In genomic region chr7:21898265-21898930, GRCh38 we compare ENCODE assay signal across 9 cellular contexts. TPM values are rescaled to one million over a fixed set of nuclear protein-coding genes. Genes with fewer than 3 reads are reported as not detected.
DNase-seq lines count a peak whose midpoint lies in the region; ATAC-seq, FAIRE-seq and TF ChIP-seq lines count a peak whose summit lies in the region.
"Had no signal": no experiment of that assay in that cellular context is flagged by ENCODE, and none has a peak within 500 bp of the region (broad histone marks: within the 10 kb centered on the region; RNA-seq: fewer than 3 reads in every experiment).

No MANE protein-coding gene starts in this region.

- H3K27ac ChIP-seq in Karpas-422 (ENCODE audit: low read length) (peak overlapping the region; percentile 38), left lung (peak overlapping the region in 1 of 2 donors; percentile 88), GM23338 (ENCODE audit: low read depth) (no peak overlapping the region), WERI-Rb-1 (no peak overlapping the region)

- TF ChIP-seq CTCF in left lung (IDR thresholded peaks at IDR 0.05) (no peak), GM23338 (conservative IDR thresholded peaks at IDR 0.05; ENCODE audit: low read depth in 2 of 2) (no peak), WERI-Rb-1 (IDR thresholded peaks at IDR 0.05; ENCODE audit: low read depth, low read length) (no peak)

- H4K20me1 ChIP-seq in Karpas-422 (ENCODE audit: insufficient read depth, low read depth, low read length) (no peaks in the 10 kb centered on the region), GM23338 (replicated peaks; ENCODE audit: insufficient read depth) (peaks cover 7% of the 10 kb centered on the region; the same call in 1 of the 2 replicates)

- H3K4me3 ChIP-seq in Karpas-422 (ENCODE audit: low read length) (no peak overlapping the region), left lung (peak overlapping the region in 1 of 2 donors; percentile 28), GM23338 (no peak overlapping the region), WERI-Rb-1 (ENCODE audit: low read depth, low read length) (no peak overlapping the region)

- H3K9me3 ChIP-seq in Karpas-422 (ENCODE audit: low read length) (no peaks in the 10 kb centered on the region), left lung (no peaks in the 10 kb centered on the region), WERI-Rb-1 (ENCODE audit: severe bottlenecking) (no peaks in the 10 kb centered on the region)

- H3K4me1 Mint-ChIP-seq in GM23338, result peaks cover 8% of the 10 kb centered on the region; the same call in 2 of the 3 replicates
- H3K4me1 Mint-ChIP-seq: brain had no signal

- H3K27me3 Mint-ChIP-seq in GM23338 (ENCODE audit: insufficient read depth, low read depth, poor library complexity), result peaks cover 3% of the 10 kb centered on the region
- H3K27me3 Mint-ChIP-seq: brain had no signal

- H3K36me3 ChIP-seq in Karpas-422 (ENCODE audit: insufficient read depth, low read length), result peaks cover 79% of the 10 kb centered on the region
- H3K36me3 ChIP-seq in left lung, result peaks cover 0 to 24% of the 10 kb centered on the region in 2 donors
- peaks cover 35% of the 10 kb centered on the region for H3K36me3 ChIP-seq in GM23338 (ENCODE audit: insufficient read depth)
- peaks cover 34% of the 10 kb centered on the region for H3K36me3 ChIP-seq in WERI-Rb-1

- no peak overlapping the region for H3K4me2 ChIP-seq in Karpas-422 (ENCODE audit: low read depth, low read length, poor library complexity, severe bottlenecking)
- no peak overlapping the region for H3K4me2 ChIP-seq in GM23338

- DNase-seq in Karpas-422 (peak; percentile 59), left lung (peak in 1 of 2 donors; percentile 46), NCI-H2171 treated with DMSO at 0.1 percent for 48 hours (lab: John Stamatoyannopoulos, UW) (no peak), H54 (ENCODE audit: insufficient read length, low spot score) (no peak), GM23338 (ENCODE audit: low spot score) (no peak), WERI-Rb-1 (no peak)

- no peak overlapping the region; the same call in 1 of the 2 replicates for H3K27ac Mint-ChIP-seq in GM23338

- H3K4me3 Mint-ChIP-seq in GM23338, result no peak overlapping the region
- H3K4me3 Mint-ChIP-seq: brain had no signal

- peaks cover 4% of the 10 kb centered on the region; the same call in 2 of the 3 replicates for H3K9me3 Mint-ChIP-seq in GM23338

- H3K4me1 ChIP-seq in Karpas-422 (ENCODE audit: low read length) (peaks cover 34% of the 10 kb centered on the region), left lung (peaks cover 0 to 9% of the 10 kb centered on the region in 2 donors), GM23338 (ENCODE audit: insufficient read depth) (no peaks in the 10 kb centered on the region)

- FAIRE-seq in H54 (lab: Jason Lieb, UNC), result no peak

- H2AFZ ChIP-seq in Karpas-422 (ENCODE audit: low read length) (no peak overlapping the region), GM23338 (no peak overlapping the region)

- H3F3A ChIP-seq in GM23338 (replicated peaks; ENCODE audit: low read depth), result no peaks in the 10 kb centered on the region; the same call in 1 of the 2 replicates

- TF ChIP-seq POLR2A in GM18505 (IDR thresholded peaks at IDR 0.05; ENCODE audit: borderline replicate concordance, extremely low read depth, insufficient read depth, insufficient read length), result no peak
- no peak for TF ChIP-seq POLR2A in H54 (IDR thresholded peaks at IDR 0.05; ENCODE audit: low read depth, low read length)

- peaks cover 82% of the 10 kb centered on the region for H3K36me3 Mint-ChIP-seq in GM23338 (ENCODE audit: low read depth)

- intact Hi-C loops in left lung (cut with DNase I), result no loop called here

- no peaks in the 10 kb centered on the region; the same call in 1 of the 2 replicates for H3K79me2 ChIP-seq in Karpas-422 (ENCODE audit: low read length)
- no peaks in the 10 kb centered on the region for H3K79me2 ChIP-seq in GM23338 (replicated peaks; ENCODE audit: insufficient read depth)

- ATAC-seq in GM18505 (IDR thresholded peaks at IDR 0.05; ENCODE audit: unreplicated experiment) (peak; percentile 97), GM21717 (IDR thresholded peaks at IDR 0.05; ENCODE audit: unreplicated experiment) (peak; percentile 95), left lung (peak; percentile 46), GM23338 (no peak)

- no peak overlapping the region for H3K9ac ChIP-seq in Karpas-422 (ENCODE audit: low read length)

- H3K9me2 ChIP-seq in Karpas-422 (replicated peaks; ENCODE audit: insufficient read depth, low read length) (no peaks in the 10 kb centered on the region), GM23338 (ENCODE audit: insufficient read depth) (no peaks in the 10 kb centered on the region)

- H3K27me3 ChIP-seq in Karpas-422 (ENCODE audit: low read length), result no peaks in the 10 kb centered on the region
- H3K27me3 ChIP-seq in left lung, result no peaks in the 10 kb centered on the region
- H3K27me3 ChIP-seq in GM23338 (ENCODE audit: insufficient read depth), result no peaks in the 10 kb centered on the region
- H3K27me3 ChIP-seq in WERI-Rb-1 (ENCODE audit: insufficient read depth, low read depth, severe bottlenecking), result no peaks in the 10 kb centered on the region

TF ChIP-seq in GM23338, 12 proteins besides CTCF, POLR2A, EP300 and RAD21 (continues in another document):
- TF ChIP-seq EZH2 (IDR thresholded peaks at IDR 0.05; ENCODE audit: low read depth, unreplicated experiment) (no peak), NANOG (IDR thresholded peaks at IDR 0.05; ENCODE audit: borderline replicate concordance) (no peak), JUNB (IDR thresholded peaks at IDR 0.05; ENCODE audit: unreplicated experiment) (no peak), ETS1 (IDR thresholded peaks at IDR 0.05) (no peak), REST (IDR thresholded peaks at IDR 0.05; ENCODE audit: unreplicated experiment) (no peak), POLR2AphosphoS5 (IDR thresholded peaks at IDR 0.05; ENCODE audit: low read depth) (no peak), CREB1 (CRISPR knock-in tag; IDR thresholded peaks at IDR 0.05; ENCODE audit: low read depth) (no peak)

RNA-seq across cellular contexts. Expression of gene CDCA7L, which starts 47.3 kb away (rescaled TPM):
- total RNA-seq in Karpas-422 (2014; rRNA removed; shearing (Covaris generic); ENCODE audit: low replicate concordance), result 278 and 314 TPM in 2 replicates
- 10 to 100 TPM; 27.5 to 38.2 TPM for total RNA-seq in left lung
- total RNA-seq in GM23338 (2014; rRNA removed; shearing (Covaris generic)), result 174 and 202 TPM in 2 replicates
- polyA plus RNA-seq in GM23338 (2016; fragmentation: Nextera tagmentation; extraction: Ambion mirVana), result 187 and 194 TPM in 2 replicates
